In the genomic region with DNA sequence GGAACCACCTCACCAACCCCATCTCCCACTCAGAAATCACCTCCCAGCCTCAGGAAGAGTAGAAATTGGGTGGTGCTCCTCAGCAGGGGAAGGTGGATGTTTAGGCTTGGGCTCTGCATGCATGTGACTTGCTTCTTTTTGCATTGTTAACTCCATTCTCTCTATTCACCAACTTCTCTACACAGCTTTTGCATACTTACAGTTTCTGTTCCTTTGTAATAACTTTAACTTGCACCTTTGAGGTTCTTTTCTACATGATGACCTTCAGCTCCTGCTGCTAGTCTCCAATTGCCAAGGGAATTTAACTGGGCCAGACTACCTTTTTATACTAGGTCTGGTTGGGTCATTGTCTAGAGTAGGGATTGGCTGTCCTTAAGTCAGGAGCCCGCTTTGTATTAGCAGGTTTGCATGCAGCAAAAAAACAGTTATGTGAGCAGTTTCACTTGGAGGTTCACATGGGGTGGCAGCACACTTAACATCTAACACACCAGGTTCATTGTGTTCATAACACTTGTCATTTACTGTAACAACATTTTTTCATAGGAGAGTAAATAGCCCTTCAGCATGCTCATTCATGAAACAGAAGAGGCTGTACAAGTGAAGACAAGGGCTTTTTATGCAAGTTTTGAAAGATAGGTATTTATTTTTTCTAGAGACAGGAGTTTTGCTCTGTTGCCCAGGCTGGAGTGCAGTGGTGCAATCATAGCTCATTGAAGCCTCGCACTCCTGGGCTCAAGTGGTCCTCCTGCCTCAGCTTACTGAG, we compare ENCODE assay signal across 1 cellular context.
TF ChIP-seq lines count a peak whose summit lies in the region.

No MANE protein-coding gene starts in this region.

TF ChIP-seq in HepG2, 621 proteins besides CTCF, POLR2A, EP300 and RAD21 (continues in another document):
- TF ChIP-seq, protein P1, sequence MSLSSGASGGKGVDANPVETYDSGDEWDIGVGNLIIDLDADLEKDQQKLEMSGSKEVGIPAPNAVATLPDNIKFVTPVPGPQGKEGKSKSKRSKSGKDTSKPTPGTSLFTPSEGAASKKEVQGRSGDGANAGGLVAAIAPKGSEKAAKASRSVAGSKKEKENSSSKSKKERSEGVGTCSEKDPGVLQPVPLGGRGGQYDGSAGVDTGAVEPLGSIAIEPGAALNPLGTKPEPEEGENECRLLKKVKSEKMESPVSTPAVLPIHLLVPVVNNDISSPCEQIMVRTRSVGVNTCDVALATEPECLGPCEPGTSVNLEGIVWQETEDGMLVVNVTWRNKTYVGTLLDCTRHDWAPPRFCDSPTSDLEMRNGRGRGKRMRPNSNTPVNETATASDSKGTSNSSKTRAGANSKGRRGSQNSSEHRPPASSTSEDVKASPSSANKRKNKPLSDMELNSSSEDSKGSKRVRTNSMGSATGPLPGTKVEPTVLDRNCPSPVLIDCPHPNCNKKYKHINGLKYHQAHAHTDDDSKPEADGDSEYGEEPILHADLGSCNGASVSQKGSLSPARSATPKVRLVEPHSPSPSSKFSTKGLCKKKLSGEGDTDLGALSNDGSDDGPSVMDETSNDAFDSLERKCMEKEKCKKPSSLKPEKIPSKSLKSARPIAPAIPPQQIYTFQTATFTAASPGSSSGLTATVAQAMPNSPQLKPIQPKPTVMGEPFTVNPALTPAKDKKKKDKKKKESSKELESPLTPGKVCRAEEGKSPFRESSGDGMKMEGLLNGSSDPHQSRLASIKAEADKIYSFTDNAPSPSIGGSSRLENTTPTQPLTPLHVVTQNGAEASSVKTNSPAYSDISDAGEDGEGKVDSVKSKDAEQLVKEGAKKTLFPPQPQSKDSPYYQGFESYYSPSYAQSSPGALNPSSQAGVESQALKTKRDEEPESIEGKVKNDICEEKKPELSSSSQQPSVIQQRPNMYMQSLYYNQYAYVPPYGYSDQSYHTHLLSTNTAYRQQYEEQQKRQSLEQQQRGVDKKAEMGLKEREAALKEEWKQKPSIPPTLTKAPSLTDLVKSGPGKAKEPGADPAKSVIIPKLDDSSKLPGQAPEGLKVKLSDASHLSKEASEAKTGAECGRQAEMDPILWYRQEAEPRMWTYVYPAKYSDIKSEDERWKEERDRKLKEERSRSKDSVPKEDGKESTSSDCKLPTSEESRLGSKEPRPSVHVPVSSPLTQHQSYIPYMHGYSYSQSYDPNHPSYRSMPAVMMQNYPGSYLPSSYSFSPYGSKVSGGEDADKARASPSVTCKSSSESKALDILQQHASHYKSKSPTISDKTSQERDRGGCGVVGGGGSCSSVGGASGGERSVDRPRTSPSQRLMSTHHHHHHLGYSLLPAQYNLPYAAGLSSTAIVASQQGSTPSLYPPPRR (CRISPR knock-in tag; IDR thresholded peaks at IDR 0.05; ENCODE audit: borderline replicate concordance), result 0 out of 2 replicates have a peak, but pooled peaks have one; percentile 20
- TF ChIP-seq, protein P2, sequence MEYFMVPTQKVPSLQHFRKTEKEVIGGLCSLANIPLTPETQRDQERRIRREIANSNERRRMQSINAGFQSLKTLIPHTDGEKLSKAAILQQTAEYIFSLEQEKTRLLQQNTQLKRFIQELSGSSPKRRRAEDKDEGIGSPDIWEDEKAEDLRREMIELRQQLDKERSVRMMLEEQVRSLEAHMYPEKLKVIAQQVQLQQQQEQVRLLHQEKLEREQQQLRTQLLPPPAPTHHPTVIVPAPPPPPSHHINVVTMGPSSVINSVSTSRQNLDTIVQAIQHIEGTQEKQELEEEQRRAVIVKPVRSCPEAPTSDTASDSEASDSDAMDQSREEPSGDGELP (IDR thresholded peaks at IDR 0.05; ENCODE audit: borderline replicate concordance, low read depth), result 0 out of 2 replicates have a peak, but pooled peaks have one; percentile 12
- TF ChIP-seq SSRP1 (CRISPR knock-in tag; IDR thresholded peaks at IDR 0.05) (no peak), SOX13 (IDR thresholded peaks at IDR 0.05) (no peak), SOX13 (CRISPR knock-in tag; conservative IDR thresholded peaks at IDR 0.05 in 1 of 2, IDR thresholded peaks at IDR 0.05 in 1 of 2) (peak in 1 of 2 experiments; percentile 73; a peak in 2 of 4 replicates), TCF12 (IDR thresholded peaks at IDR 0.05) (no peak), TCF12 (CRISPR knock-in tag; IDR thresholded peaks at IDR 0.05) (no peak), ATRX (CRISPR knock-in tag; IDR thresholded peaks at IDR 0.05; ENCODE audit: borderline replicate concordance) (no peak), ZIK1 (CRISPR knock-in tag; IDR thresholded peaks at IDR 0.05; ENCODE audit: borderline replicate concordance, low read depth) (no peak), SMAD9 (CRISPR knock-in tag; IDR thresholded peaks at IDR 0.05) (no peak), ZNF382 (CRISPR knock-in tag; IDR thresholded peaks at IDR 0.05; ENCODE audit: borderline replicate concordance) (no peak), THYN1 (CRISPR knock-in tag; IDR thresholded peaks at IDR 0.05; ENCODE audit: borderline replicate concordance, low read depth) (no peak), MZF1 (CRISPR knock-in tag; IDR thresholded peaks at IDR 0.05; ENCODE audit: borderline replicate concordance) (no peak), DPF2 (CRISPR knock-in tag; IDR thresholded peaks at IDR 0.05; ENCODE audit: borderline replicate concordance, low read depth) (0 out of 2 replicates have a peak, but pooled peaks have one; percentile 17), ZNF121 (CRISPR knock-in tag; IDR thresholded peaks at IDR 0.05) (peak; percentile 87), TARDBP (CRISPR knock-in tag; IDR thresholded peaks at IDR 0.05) (no peak), ZNF670 (CRISPR knock-in tag; IDR thresholded peaks at IDR 0.05; ENCODE audit: borderline replicate concordance) (no peak), PAF1 (CRISPR knock-in tag; IDR thresholded peaks at IDR 0.05) (no peak), ISL2 (CRISPR knock-in tag; IDR thresholded peaks at IDR 0.05) (no peak; the same call in 1 of the 2 replicates), ZNF768 (CRISPR knock-in tag; IDR thresholded peaks at IDR 0.05) (no peak), ZFP36L1 (CRISPR knock-in tag; IDR thresholded peaks at IDR 0.05) (no peak), HES4 (CRISPR knock-in tag; IDR thresholded peaks at IDR 0.05; ENCODE audit: borderline replicate concordance) (no peak), ZNF251 (CRISPR knock-in tag; IDR thresholded peaks at IDR 0.05) (no peak), ZSCAN29 (CRISPR knock-in tag; conservative IDR thresholded peaks at IDR 0.05) (0 out of 2 replicates have a peak, but pooled peaks have one; percentile 55), RFX5 (IDR thresholded peaks at IDR 0.05; ENCODE audit: low read depth, low read length) (no peak)
- TF ChIP-seq, protein P3, sequence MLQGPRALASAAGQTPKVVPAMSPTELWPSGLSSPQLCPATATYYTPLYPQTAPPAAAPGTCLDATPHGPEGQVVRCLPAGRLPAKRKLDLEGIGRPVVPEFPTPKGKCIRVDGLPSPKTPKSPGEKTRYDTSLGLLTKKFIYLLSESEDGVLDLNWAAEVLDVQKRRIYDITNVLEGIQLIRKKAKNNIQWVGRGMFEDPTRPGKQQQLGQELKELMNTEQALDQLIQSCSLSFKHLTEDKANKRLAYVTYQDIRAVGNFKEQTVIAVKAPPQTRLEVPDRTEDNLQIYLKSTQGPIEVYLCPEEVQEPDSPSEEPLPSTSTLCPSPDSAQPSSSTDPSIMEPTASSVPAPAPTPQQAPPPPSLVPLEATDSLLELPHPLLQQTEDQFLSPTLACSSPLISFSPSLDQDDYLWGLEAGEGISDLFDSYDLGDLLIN (CRISPR knock-in tag; IDR thresholded peaks at IDR 0.05; ENCODE audit: borderline replicate concordance), result no peak
- TF ChIP-seq, protein P4, sequence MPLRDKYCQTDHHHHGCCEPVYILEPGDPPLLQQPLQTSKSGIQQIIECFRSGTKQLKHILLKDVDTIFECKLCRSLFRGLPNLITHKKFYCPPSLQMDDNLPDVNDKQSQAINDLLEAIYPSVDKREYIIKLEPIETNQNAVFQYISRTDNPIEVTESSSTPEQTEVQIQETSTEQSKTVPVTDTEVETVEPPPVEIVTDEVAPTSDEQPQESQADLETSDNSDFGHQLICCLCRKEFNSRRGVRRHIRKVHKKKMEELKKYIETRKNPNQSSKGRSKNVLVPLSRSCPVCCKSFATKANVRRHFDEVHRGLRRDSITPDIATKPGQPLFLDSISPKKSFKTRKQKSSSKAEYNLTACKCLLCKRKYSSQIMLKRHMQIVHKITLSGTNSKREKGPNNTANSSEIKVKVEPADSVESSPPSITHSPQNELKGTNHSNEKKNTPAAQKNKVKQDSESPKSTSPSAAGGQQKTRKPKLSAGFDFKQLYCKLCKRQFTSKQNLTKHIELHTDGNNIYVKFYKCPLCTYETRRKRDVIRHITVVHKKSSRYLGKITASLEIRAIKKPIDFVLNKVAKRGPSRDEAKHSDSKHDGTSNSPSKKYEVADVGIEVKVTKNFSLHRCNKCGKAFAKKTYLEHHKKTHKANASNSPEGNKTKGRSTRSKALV (CRISPR knock-in tag; IDR thresholded peaks at IDR 0.05), result no peak
- TF ChIP-seq, protein P5, sequence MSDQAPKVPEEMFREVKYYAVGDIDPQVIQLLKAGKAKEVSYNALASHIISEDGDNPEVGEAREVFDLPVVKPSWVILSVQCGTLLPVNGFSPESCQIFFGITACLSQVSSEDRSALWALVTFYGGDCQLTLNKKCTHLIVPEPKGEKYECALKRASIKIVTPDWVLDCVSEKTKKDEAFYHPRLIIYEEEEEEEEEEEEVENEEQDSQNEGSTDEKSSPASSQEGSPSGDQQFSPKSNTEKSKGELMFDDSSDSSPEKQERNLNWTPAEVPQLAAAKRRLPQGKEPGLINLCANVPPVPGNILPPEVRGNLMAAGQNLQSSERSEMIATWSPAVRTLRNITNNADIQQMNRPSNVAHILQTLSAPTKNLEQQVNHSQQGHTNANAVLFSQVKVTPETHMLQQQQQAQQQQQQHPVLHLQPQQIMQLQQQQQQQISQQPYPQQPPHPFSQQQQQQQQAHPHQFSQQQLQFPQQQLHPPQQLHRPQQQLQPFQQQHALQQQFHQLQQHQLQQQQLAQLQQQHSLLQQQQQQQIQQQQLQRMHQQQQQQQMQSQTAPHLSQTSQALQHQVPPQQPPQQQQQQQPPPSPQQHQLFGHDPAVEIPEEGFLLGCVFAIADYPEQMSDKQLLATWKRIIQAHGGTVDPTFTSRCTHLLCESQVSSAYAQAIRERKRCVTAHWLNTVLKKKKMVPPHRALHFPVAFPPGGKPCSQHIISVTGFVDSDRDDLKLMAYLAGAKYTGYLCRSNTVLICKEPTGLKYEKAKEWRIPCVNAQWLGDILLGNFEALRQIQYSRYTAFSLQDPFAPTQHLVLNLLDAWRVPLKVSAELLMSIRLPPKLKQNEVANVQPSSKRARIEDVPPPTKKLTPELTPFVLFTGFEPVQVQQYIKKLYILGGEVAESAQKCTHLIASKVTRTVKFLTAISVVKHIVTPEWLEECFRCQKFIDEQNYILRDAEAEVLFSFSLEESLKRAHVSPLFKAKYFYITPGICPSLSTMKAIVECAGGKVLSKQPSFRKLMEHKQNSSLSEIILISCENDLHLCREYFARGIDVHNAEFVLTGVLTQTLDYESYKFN (CRISPR knock-in tag; conservative IDR thresholded peaks at IDR 0.05), result peak; percentile 51
- TF ChIP-seq, protein P6, sequence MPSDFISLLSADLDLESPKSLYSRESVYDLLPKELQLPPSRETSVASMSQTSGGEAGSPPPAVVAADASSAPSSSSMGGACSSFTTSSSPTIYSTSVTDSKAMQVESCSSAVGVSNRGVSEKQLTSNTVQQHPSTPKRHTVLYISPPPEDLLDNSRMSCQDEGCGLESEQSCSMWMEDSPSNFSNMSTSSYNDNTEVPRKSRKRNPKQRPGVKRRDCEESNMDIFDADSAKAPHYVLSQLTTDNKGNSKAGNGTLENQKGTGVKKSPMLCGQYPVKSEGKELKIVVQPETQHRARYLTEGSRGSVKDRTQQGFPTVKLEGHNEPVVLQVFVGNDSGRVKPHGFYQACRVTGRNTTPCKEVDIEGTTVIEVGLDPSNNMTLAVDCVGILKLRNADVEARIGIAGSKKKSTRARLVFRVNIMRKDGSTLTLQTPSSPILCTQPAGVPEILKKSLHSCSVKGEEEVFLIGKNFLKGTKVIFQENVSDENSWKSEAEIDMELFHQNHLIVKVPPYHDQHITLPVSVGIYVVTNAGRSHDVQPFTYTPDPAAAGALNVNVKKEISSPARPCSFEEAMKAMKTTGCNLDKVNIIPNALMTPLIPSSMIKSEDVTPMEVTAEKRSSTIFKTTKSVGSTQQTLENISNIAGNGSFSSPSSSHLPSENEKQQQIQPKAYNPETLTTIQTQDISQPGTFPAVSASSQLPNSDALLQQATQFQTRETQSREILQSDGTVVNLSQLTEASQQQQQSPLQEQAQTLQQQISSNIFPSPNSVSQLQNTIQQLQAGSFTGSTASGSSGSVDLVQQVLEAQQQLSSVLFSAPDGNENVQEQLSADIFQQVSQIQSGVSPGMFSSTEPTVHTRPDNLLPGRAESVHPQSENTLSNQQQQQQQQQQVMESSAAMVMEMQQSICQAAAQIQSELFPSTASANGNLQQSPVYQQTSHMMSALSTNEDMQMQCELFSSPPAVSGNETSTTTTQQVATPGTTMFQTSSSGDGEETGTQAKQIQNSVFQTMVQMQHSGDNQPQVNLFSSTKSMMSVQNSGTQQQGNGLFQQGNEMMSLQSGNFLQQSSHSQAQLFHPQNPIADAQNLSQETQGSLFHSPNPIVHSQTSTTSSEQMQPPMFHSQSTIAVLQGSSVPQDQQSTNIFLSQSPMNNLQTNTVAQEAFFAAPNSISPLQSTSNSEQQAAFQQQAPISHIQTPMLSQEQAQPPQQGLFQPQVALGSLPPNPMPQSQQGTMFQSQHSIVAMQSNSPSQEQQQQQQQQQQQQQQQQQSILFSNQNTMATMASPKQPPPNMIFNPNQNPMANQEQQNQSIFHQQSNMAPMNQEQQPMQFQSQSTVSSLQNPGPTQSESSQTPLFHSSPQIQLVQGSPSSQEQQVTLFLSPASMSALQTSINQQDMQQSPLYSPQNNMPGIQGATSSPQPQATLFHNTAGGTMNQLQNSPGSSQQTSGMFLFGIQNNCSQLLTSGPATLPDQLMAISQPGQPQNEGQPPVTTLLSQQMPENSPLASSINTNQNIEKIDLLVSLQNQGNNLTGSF (CRISPR knock-in tag; IDR thresholded peaks at IDR 0.05), result no peak
- TF ChIP-seq, protein P7, sequence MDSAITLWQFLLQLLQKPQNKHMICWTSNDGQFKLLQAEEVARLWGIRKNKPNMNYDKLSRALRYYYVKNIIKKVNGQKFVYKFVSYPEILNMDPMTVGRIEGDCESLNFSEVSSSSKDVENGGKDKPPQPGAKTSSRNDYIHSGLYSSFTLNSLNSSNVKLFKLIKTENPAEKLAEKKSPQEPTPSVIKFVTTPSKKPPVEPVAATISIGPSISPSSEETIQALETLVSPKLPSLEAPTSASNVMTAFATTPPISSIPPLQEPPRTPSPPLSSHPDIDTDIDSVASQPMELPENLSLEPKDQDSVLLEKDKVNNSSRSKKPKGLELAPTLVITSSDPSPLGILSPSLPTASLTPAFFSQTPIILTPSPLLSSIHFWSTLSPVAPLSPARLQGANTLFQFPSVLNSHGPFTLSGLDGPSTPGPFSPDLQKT (CRISPR knock-in tag; IDR thresholded peaks at IDR 0.05; ENCODE audit: borderline replicate concordance), result no peak
